2 cellular contexts compared by ENCODE assay signal in genomic region chr13:20702530-20702929, GRCh38.
TF ChIP-seq lines count a peak whose summit lies in the region.

No MANE protein-coding gene starts in this region.

TF ChIP-seq in A549, 52 proteins besides CTCF, POLR2A, EP300 and RAD21 (continued from another document):
- TF ChIP-seq HMGXB4 (CRISPR knock-in tag; IDR thresholded peaks at IDR 0.05; ENCODE audit: borderline replicate concordance) (no peak), EHF (CRISPR knock-in tag; IDR thresholded peaks at IDR 0.05) (no peak), CHD2 (IDR thresholded peaks at IDR 0.05; ENCODE audit: low read length, partially characterized antibody) (no peak), KDM5A (IDR thresholded peaks at IDR 0.05) (no peak), BHLHE40 (IDR thresholded peaks at IDR 0.05; ENCODE audit: low read depth, low read length) (no peak), EHMT2 (IDR thresholded peaks at IDR 0.05; ENCODE audit: low read depth) (no peak), RARB (CRISPR knock-in tag; IDR thresholded peaks at IDR 0.05) (no peak), ZC3H11A (IDR thresholded peaks at IDR 0.05) (no peak), HOXB13 (CRISPR knock-in tag; IDR thresholded peaks at IDR 0.05; ENCODE audit: low read depth) (no peak), SMC3 (IDR thresholded peaks at IDR 0.05) (no peak), MAFK (IDR thresholded peaks at IDR 0.05; ENCODE audit: partially characterized antibody) (no peak)
- TF ChIP-seq, protein P1, sequence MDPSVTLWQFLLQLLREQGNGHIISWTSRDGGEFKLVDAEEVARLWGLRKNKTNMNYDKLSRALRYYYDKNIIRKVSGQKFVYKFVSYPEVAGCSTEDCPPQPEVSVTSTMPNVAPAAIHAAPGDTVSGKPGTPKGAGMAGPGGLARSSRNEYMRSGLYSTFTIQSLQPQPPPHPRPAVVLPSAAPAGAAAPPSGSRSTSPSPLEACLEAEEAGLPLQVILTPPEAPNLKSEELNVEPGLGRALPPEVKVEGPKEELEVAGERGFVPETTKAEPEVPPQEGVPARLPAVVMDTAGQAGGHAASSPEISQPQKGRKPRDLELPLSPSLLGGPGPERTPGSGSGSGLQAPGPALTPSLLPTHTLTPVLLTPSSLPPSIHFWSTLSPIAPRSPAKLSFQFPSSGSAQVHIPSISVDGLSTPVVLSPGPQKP (IDR thresholded peaks at IDR 0.05; ENCODE audit: low read depth, low read length): no peak
TF ChIP-seq in A549: peak in this region for 0.

TF ChIP-seq in GM23338, 12 proteins besides CTCF, POLR2A, EP300 and RAD21 (continued from another document):
- TF ChIP-seq, protein P2, sequence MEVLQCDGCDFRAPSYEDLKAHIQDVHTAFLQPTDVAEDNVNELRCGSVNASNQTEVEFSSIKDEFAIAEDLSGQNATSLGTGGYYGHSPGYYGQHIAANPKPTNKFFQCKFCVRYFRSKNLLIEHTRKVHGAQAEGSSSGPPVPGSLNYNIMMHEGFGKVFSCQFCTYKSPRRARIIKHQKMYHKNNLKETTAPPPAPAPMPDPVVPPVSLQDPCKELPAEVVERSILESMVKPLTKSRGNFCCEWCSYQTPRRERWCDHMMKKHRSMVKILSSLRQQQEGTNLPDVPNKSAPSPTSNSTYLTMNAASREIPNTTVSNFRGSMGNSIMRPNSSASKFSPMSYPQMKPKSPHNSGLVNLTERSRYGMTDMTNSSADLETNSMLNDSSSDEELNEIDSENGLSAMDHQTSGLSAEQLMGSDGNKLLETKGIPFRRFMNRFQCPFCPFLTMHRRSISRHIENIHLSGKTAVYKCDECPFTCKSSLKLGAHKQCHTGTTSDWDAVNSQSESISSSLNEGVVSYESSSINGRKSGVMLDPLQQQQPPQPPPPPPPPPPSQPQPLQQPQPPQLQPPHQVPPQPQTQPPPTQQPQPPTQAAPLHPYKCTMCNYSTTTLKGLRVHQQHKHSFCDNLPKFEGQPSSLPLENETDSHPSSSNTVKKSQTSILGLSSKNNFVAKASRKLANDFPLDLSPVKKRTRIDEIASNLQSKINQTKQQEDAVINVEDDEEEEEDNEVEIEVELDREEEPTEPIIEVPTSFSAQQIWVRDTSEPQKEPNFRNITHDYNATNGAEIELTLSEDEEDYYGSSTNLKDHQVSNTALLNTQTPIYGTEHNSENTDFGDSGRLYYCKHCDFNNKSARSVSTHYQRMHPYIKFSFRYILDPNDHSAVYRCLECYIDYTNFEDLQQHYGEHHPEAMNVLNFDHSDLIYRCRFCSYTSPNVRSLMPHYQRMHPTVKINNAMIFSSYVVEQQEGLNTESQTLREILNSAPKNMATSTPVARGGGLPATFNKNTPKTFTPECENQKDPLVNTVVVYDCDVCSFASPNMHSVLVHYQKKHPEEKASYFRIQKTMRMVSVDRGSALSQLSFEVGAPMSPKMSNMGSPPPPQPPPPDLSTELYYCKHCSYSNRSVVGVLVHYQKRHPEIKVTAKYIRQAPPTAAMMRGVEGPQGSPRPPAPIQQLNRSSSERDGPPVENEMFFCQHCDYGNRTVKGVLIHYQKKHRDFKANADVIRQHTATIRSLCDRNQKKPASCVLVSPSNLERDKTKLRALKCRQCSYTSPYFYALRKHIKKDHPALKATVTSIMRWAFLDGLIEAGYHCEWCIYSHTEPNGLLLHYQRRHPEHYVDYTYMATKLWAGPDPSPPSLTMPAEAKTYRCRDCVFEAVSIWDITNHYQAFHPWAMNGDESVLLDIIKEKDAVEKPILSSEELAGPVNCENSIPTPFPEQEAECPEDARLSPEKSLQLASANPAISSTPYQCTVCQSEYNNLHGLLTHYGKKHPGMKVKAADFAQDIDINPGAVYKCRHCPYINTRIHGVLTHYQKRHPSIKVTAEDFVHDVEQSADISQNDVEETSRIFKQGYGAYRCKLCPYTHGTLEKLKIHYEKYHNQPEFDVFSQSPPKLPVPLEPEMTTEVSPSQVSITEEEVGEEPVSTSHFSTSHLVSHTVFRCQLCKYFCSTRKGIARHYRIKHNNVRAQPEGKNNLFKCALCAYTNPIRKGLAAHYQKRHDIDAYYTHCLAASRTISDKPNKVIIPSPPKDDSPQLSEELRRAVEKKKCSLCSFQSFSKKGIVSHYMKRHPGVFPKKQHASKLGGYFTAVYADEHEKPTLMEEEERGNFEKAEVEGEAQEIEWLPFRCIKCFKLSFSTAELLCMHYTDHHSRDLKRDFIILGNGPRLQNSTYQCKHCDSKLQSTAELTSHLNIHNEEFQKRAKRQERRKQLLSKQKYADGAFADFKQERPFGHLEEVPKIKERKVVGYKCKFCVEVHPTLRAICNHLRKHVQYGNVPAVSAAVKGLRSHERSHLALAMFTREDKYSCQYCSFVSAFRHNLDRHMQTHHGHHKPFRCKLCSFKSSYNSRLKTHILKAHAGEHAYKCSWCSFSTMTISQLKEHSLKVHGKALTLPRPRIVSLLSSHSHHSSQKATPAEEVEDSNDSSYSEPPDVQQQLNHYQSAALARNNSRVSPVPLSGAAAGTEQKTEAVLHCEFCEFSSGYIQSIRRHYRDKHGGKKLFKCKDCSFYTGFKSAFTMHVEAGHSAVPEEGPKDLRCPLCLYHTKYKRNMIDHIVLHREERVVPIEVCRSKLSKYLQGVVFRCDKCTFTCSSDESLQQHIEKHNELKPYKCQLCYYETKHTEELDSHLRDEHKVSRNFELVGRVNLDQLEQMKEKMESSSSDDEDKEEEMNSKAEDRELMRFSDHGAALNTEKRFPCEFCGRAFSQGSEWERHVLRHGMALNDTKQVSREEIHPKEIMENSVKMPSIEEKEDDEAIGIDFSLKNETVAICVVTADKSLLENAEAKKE (CRISPR knock-in tag; IDR thresholded peaks at IDR 0.05): no peak
- TF ChIP-seq STAT1 (IDR thresholded peaks at IDR 0.05; ENCODE audit: unreplicated experiment): no peak
